ENCODE assay signal across 8 cellular contexts in the genomic region with DNA sequence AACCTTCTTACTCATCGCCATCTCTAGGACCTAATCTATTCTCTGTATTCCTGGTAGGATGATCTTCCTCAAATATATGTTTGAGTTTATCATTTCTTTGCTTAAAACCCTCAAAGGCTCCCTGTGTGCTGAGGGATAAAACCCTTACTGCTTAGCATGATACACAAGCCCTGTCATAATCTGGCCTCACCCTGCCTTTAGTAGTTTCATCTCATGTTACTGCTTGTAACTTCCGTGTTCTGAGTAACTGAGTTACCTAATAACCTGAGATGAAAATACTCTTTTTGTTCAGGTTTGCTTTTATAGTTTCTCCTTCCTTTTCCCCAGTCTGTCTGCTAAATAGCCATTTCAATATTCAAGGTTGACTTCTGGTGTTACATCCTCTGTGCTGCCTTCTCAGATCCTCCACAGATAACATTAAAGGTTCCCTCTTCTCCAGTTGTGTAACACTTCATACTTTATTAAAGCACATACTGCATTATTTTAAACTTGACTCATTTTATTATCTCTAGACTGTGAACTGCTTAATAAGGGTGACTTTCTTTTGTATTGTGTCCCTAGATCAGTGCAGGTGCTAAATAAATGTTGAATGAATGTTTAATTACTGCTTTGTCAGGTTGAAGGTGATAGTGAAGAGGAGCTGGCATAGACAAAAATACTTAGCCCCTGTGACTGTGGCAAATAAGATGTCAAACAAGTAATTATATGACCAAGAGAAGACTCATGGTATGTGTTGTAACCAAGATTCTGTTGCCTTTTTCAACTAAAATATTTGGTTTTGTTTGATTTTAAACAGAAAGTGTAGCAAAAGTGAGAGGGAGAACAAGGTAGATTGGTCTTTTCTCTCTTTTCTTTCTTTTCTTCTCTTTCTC. TPM values are rescaled to one million over a fixed set of nuclear protein-coding genes. Genes with fewer than 3 reads are reported as not detected.
DNase-seq lines count a peak whose midpoint lies in the region; ATAC-seq and TF ChIP-seq lines count a peak whose summit lies in the region.

No MANE protein-coding gene starts in this region.

- CTCF ChIA-PET in CD4-positive, alpha-beta memory T cell (lab: Charles Lee; ENCODE audit: partially characterized antibody) = no interaction called here

- H3K9me3 Mint-ChIP-seq in CD4-positive, alpha-beta memory T cell = no peaks in the 10 kb centered on the region
- H3K9me3 Mint-ChIP-seq in activated naive CD8-positive, alpha-beta T cell treated with anti-CD3 and anti-CD28 coated beads, Interleukin-2, amount 50 U/mL, for 24 hours = no peaks in the 10 kb centered on the region

- POLR2A ChIA-PET in CD4-positive, alpha-beta memory T cell (lab: Charles Lee; ENCODE audit: partially characterized antibody) = interaction anchor here (0.7 kb wide), 1 partner anchor 11 kb away, joined by 3 read pairs; no protein-coding TSS in a partner anchor

- no peak overlapping the region for H3K4me3 ChIP-seq in CD4-positive, alpha-beta memory T cell (ENCODE audit: low read length in 2 of 2)
- H3K4me3 ChIP-seq in GM23248 = no peak overlapping the region
- no peak overlapping the region for H3K4me3 ChIP-seq in left lung

- WGBS in GM23248 (ENCODE audit: low coverage in 1 of 2, low lambda C conversion rate in 2 of 2, missing lambda C conversion rate in 2 of 2), 2 experiments = 58 to 64% methylated on average over 2 of the region's 2 CpGs

- no peaks in the 10 kb centered on the region for H3K9me2 ChIP-seq in GM23248 (ENCODE audit: insufficient read depth)

- no peak overlapping the region for H2AFZ ChIP-seq in GM23248

- no peak for ATAC-seq in activated naive CD8-positive, alpha-beta T cell treated with anti-CD3 and anti-CD28 coated beads, Interleukin-2, amount 50 U/mL, for 24 hours
- ATAC-seq in left lung (peak; percentile 91), GM18870 (IDR thresholded peaks at IDR 0.05; ENCODE audit: unreplicated experiment) (no peak)

- peaks cover 27% of the 10 kb centered on the region for H3F3A ChIP-seq in GM23248 (ENCODE audit: insufficient read depth)

- H3K4me2 ChIP-seq in GM23248 (ENCODE audit: unreplicated experiment) = peak overlapping the region; percentile 21

- 0 out of 2 replicates have a peak overlapping the region, but pooled peaks have one; percentile 5 for H3K9ac ChIP-seq in GM23248

- H3K9me3 ChIP-seq in CD4-positive, alpha-beta memory T cell (ENCODE audit: control insufficient read depth in 1 of 2, low read length in 2 of 2) = no peaks in the 10 kb centered on the region
- H3K9me3 ChIP-seq in GM23248 (ENCODE audit: low read depth) (no peaks in the 10 kb centered on the region), left lung (no peaks in the 10 kb centered on the region)

- H3K27me3 Mint-ChIP-seq in CD4-positive, alpha-beta memory T cell = no peaks in the 10 kb centered on the region
- no peaks in the 10 kb centered on the region for H3K27me3 Mint-ChIP-seq in activated naive CD8-positive, alpha-beta T cell treated with anti-CD3 and anti-CD28 coated beads, Interleukin-2, amount 50 U/mL, for 24 hours

- no peak overlapping the region for H3K4me3 Mint-ChIP-seq in CD4-positive, alpha-beta memory T cell
- no peak overlapping the region for H3K4me3 Mint-ChIP-seq in activated naive CD8-positive, alpha-beta T cell treated with anti-CD3 and anti-CD28 coated beads, Interleukin-2, amount 50 U/mL, for 24 hours

- H3K4me1 Mint-ChIP-seq in CD4-positive, alpha-beta memory T cell = peaks cover 42 to 68% (median 59%) of the 10 kb centered on the region in 4 donors
- H3K4me1 Mint-ChIP-seq in activated naive CD8-positive, alpha-beta T cell treated with anti-CD3 and anti-CD28 coated beads, Interleukin-2, amount 50 U/mL, for 24 hours = peaks cover 44% of the 10 kb centered on the region

- H4K20me1 ChIP-seq in GM23248 (ENCODE audit: insufficient read depth) = peaks cover 16% of the 10 kb centered on the region

- H3K36me3 ChIP-seq in CD4-positive, alpha-beta memory T cell (ENCODE audit: insufficient read depth, low read length) = no peaks in the 10 kb centered on the region
- no peaks in the 10 kb centered on the region for H3K36me3 ChIP-seq in GM23248 (ENCODE audit: low read depth)
- H3K36me3 ChIP-seq in left lung = peaks cover 0 to 4% of the 10 kb centered on the region in 2 donors

- H3K27ac ChIP-seq in CD4-positive, alpha-beta memory T cell (ENCODE audit: low read depth, low read length) = no peak overlapping the region
- peak overlapping the region; percentile 57 for H3K27ac ChIP-seq in GM23248
- H3K27ac ChIP-seq in left lung = peak overlapping the region in 1 of 2 donors; percentile 59

- H3K36me3 Mint-ChIP-seq in CD4-positive, alpha-beta memory T cell = peaks cover 12 to 17% of the 10 kb centered on the region in 2 donors
- peaks cover 28% of the 10 kb centered on the region for H3K36me3 Mint-ChIP-seq in activated naive CD8-positive, alpha-beta T cell treated with anti-CD3 and anti-CD28 coated beads, Interleukin-2, amount 50 U/mL, for 24 hours (ENCODE audit: low read depth)

- intact Hi-C loops in CD4-positive, alpha-beta memory T cell (cut with micrococcal nuclease) = no loop called here
- intact Hi-C loops in left lung (cut with DNase I) = no loop called here

- TF ChIP-seq CTCF in left lung (IDR thresholded peaks at IDR 0.05) = no peak

- in situ Hi-C loops in GM23248 (cut with MboI) = no loop called here

- H3K27me3 ChIP-seq in CD4-positive, alpha-beta memory T cell (ENCODE audit: insufficient read depth, low read length) = no peaks in the 10 kb centered on the region
- H3K27me3 ChIP-seq in GM23248 (replicated peaks; ENCODE audit: insufficient read depth) (no peaks in the 10 kb centered on the region), left lung (no peaks in the 10 kb centered on the region)

- H3K27ac Mint-ChIP-seq in CD4-positive, alpha-beta memory T cell = peak overlapping the region in 6 of 7 donors; percentile 9 to 70 (median 30)
- peak overlapping the region; percentile 3 for H3K27ac Mint-ChIP-seq in activated naive CD8-positive, alpha-beta T cell treated with anti-CD3 and anti-CD28 coated beads, Interleukin-2, amount 50 U/mL, for 24 hours

- H3K79me2 ChIP-seq in GM23248 (ENCODE audit: insufficient read depth) = peaks cover 100% of the 10 kb centered on the region

- no peak for DNase-seq in CD4-positive, alpha-beta memory T cell
- DNase-seq in GM23248 (peak; percentile 70), left lung (no peak), hepatic stellate cell (ENCODE audit: low spot score) (no peak), AG20443 (ENCODE audit: low spot score) (no peak), NCI-H1436 (lab: John Stamatoyannopoulos, UW) (no peak)
- DNase-seq in activated naive CD8-positive, alpha-beta T cell treated with anti-CD3 and anti-CD28 coated beads, Interleukin-2, amount 50 U/mL, for 24 hours = no peak

- H3K4me1 ChIP-seq in CD4-positive, alpha-beta memory T cell (ENCODE audit: insufficient read depth, low read length) = peaks cover 27% of the 10 kb centered on the region
- H3K4me1 ChIP-seq in GM23248 (ENCODE audit: insufficient read depth) = peaks cover 36% of the 10 kb centered on the region
- peaks cover 15 to 35% of the 10 kb centered on the region in 2 donors for H3K4me1 ChIP-seq in left lung

RNA-seq across cellular contexts. Expression of a gene that starts 47.8 kb away (rescaled TPM):
- 10 to 100 TPM; 29.2 to 35.6 TPM for total RNA-seq in CD4-positive, alpha-beta memory T cell
- 1 to 10 TPM; 1.8 to 8.3 TPM for polyA plus RNA-seq in CD4-positive, alpha-beta memory T cell
- total RNA-seq in GM23248 (2014; rRNA removed; shearing (Covaris generic)) = 9.8 and 16.2 TPM in 2 replicates
- polyA plus RNA-seq in GM23248 (2016; fragmentation: Nextera tagmentation; extraction: Ambion mirVana) = 7.1 and 8.0 TPM in 2 replicates
- total RNA-seq in left lung = 10 to 100 TPM; 44.8 to 53.5 TPM
